ENCODE assay signal across 9 cellular contexts in the genomic region with DNA sequence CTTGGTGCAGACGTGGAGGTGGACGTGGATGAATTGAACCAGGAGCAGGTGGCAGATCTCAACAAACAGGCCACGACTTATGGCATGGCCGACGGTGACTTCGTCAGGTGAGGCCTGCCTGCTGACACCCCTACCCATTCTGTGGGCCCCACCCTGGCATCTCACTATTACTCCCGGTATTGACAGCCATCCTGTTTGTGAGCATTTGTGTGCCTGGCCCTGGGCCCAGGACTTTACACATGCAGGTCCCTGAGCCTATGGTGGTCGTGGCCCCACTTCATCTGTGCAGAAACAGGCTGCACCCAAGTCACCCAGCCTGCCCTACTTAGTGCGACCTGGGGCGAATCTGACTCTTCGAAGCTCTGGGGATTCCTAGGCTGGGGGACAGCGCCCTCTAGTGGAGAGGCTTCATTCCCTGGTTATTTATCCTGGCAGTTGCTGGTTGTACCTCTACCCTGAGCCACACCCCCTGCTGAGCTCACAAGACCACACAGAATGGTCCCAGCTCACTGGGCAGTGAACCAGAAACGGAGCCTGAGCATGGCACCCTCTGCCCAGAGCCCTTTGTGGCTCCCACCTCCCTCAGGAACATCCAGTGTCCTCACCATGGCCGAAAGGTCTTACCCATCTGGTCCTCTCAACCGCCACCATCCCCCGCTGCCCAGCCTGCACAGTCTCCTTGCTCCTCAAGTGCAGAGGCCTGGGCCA. TPM values are rescaled to one million over a fixed set of nuclear protein-coding genes. Genes with fewer than 3 reads are reported as not detected.
DNase-seq lines count a peak whose midpoint lies in the region; ATAC-seq, FAIRE-seq and TF ChIP-seq lines count a peak whose summit lies in the region.
"Had no signal": no experiment of that assay in that cellular context is flagged by ENCODE, and none has a peak within 500 bp of the region (broad histone marks: within the 10 kb centered on the region; RNA-seq: fewer than 3 reads in every experiment).

No MANE protein-coding gene starts in this region.

- H3K27me3 Mint-ChIP-seq in activated T-cell treated with anti-CD3 and anti-CD28 coated beads, Interleukin-2, amount 50 U/mL, for 72 hours (ENCODE audit: low read depth), result no peaks in the 10 kb centered on the region
- no peaks in the 10 kb centered on the region for H3K27me3 Mint-ChIP-seq in neural crest cell (ENCODE audit: low read depth)
- H3K27me3 Mint-ChIP-seq in stimulated activated naive CD8-positive, alpha-beta T cell treated with anti-CD3 and anti-CD28 coated beads, Interleukin-15, amount 100 ng/mL, for 72 hours, result no peaks in the 10 kb centered on the region

- H3K27me3 ChIP-seq in fibroblast of lung (ENCODE audit: control insufficient read depth, insufficient read depth, low read length), result no peaks in the 10 kb centered on the region

- no peak for FAIRE-seq in RCC 7860 (lab: Jason Lieb, UNC)
- FAIRE-seq: endometrium had no signal

- H3K9me3 Mint-ChIP-seq in activated T-cell treated with anti-CD3 and anti-CD28 coated beads, Interleukin-2, amount 50 U/mL, for 72 hours, result no peaks in the 10 kb centered on the region
- H3K9me3 Mint-ChIP-seq in neural crest cell, result no peaks in the 10 kb centered on the region
- H3K9me3 Mint-ChIP-seq in stimulated activated naive CD8-positive, alpha-beta T cell treated with anti-CD3 and anti-CD28 coated beads, Interleukin-15, amount 100 ng/mL, for 72 hours, result no peaks in the 10 kb centered on the region

- H3K4me3 Mint-ChIP-seq in activated T-cell treated with anti-CD3 and anti-CD28 coated beads, Interleukin-2, amount 50 U/mL, for 72 hours, result no peak overlapping the region
- H3K4me3 Mint-ChIP-seq in neural crest cell, result no peak overlapping the region
- H3K4me3 Mint-ChIP-seq in stimulated activated naive CD8-positive, alpha-beta T cell treated with anti-CD3 and anti-CD28 coated beads, Interleukin-15, amount 100 ng/mL, for 72 hours, result no peak overlapping the region

- peaks cover 51% of the 10 kb centered on the region for H3K36me3 ChIP-seq in fibroblast of lung (ENCODE audit: control insufficient read depth, insufficient read depth, low read length)

- H3K27ac ChIP-seq in fibroblast of lung (ENCODE audit: insufficient read depth, low read length), result no peak overlapping the region

- DNase-seq in EH (ENCODE audit: low read depth) (peak; percentile 73), HuH-7 (ENCODE audit: low spot score) (peak; percentile 91), RCC 7860 (ENCODE audit: low spot score) (peak; percentile 54), fibroblast of lung (ENCODE audit: low read depth in 2 of 2) (peak; percentile 62 to 78), neural crest cell (ENCODE audit: low read depth, low spot score) (peak; percentile 82)
- peak; percentile 76 to 85 for DNase-seq in activated T-cell treated with anti-CD3 and anti-CD28 coated beads, Interleukin-2, amount 50 U/mL, for 72 hours
- peak; percentile 78 for DNase-seq in stimulated activated naive CD8-positive, alpha-beta T cell treated with anti-CD3 and anti-CD28 coated beads, Interleukin-15, amount 100 ng/mL, for 72 hours

- H4K20me1 ChIP-seq in fibroblast of lung (ENCODE audit: control insufficient read depth, extremely low read depth, insufficient read depth, low read length), result no peaks in the 10 kb centered on the region

- TF ChIP-seq CTCF in fibroblast of lung (conservative IDR thresholded peaks at IDR 0.05 in 1 of 2, IDR thresholded peaks at IDR 0.05 in 1 of 2; ENCODE audit: low read depth in 1 of 2, low read length in 2 of 2), result peak; percentile 81 to 90
- peak; percentile 89 for TF ChIP-seq CTCF in neural crest cell (conservative IDR thresholded peaks at IDR 0.05)

- H3K4me1 Mint-ChIP-seq in activated T-cell treated with anti-CD3 and anti-CD28 coated beads, Interleukin-2, amount 50 U/mL, for 72 hours (ENCODE audit: low read depth), result peaks cover 4% of the 10 kb centered on the region
- no peaks in the 10 kb centered on the region for H3K4me1 Mint-ChIP-seq in neural crest cell
- H3K4me1 Mint-ChIP-seq in stimulated activated naive CD8-positive, alpha-beta T cell treated with anti-CD3 and anti-CD28 coated beads, Interleukin-15, amount 100 ng/mL, for 72 hours, result peaks cover 11% of the 10 kb centered on the region

- H3K9ac ChIP-seq in fibroblast of lung (ENCODE audit: insufficient read depth, low read length), result no peak overlapping the region

- no peaks in the 10 kb centered on the region for H3K79me2 ChIP-seq in fibroblast of lung (ENCODE audit: control insufficient read depth, insufficient read depth, low read length)

- no peak overlapping the region for H2AFZ ChIP-seq in fibroblast of lung (ENCODE audit: low read length)

- peak; percentile 76 to 83 for ATAC-seq in activated T-cell treated with anti-CD3 and anti-CD28 coated beads, Interleukin-2, amount 50 U/mL, for 72 hours (replicated peaks in 1 of 2)
- peak; percentile 81 for ATAC-seq in stimulated activated naive CD8-positive, alpha-beta T cell treated with anti-CD3 and anti-CD28 coated beads, Interleukin-15, amount 100 ng/mL, for 72 hours
- ATAC-seq in GM19463 (IDR thresholded peaks at IDR 0.05; ENCODE audit: unreplicated experiment), result no peak

- H3K27ac Mint-ChIP-seq in activated T-cell treated with anti-CD3 and anti-CD28 coated beads, Interleukin-2, amount 50 U/mL, for 72 hours, result no peak overlapping the region
- H3K27ac Mint-ChIP-seq in neural crest cell (ENCODE audit: unreplicated experiment), result no peak overlapping the region
- no peak overlapping the region for H3K27ac Mint-ChIP-seq in stimulated activated naive CD8-positive, alpha-beta T cell treated with anti-CD3 and anti-CD28 coated beads, Interleukin-15, amount 100 ng/mL, for 72 hours

- peaks cover 8 to 38% of the 10 kb centered on the region in 2 donors for H3K36me3 Mint-ChIP-seq in activated T-cell treated with anti-CD3 and anti-CD28 coated beads, Interleukin-2, amount 50 U/mL, for 72 hours (ENCODE audit: insufficient read depth in 2 of 2)
- peaks cover 15% of the 10 kb centered on the region for H3K36me3 Mint-ChIP-seq in neural crest cell (ENCODE audit: low read depth)

- no peaks in the 10 kb centered on the region for H3K9me3 ChIP-seq in fibroblast of lung (ENCODE audit: control insufficient read depth, insufficient read depth, low read depth, low read length)

- H3K4me2 ChIP-seq in fibroblast of lung (ENCODE audit: extremely low read depth, insufficient read depth, low read length), result no peak overlapping the region

- no peak overlapping the region for H3K4me3 ChIP-seq in fibroblast of lung (replicated peaks in 1 of 4; ENCODE audit: control extremely low read depth in 1 of 4, insufficient read depth in 1 of 4, low read depth in 3 of 4, low read length in 4 of 4)

- no peaks in the 10 kb centered on the region for H3K4me1 ChIP-seq in fibroblast of lung (ENCODE audit: control insufficient read depth, extremely low read depth, insufficient read depth, low read length)

RNA-seq across cellular contexts. Expression of a gene that starts 16.9 kb away (rescaled TPM):
- 1 to 10 TPM; 5.1 to 5.2 TPM for total RNA-seq in activated T-cell treated with anti-CD3 and anti-CD28 coated beads, Interleukin-2, amount 50 U/mL, for 72 hours
- not detected in 2 replicates for total RNA-seq in fibroblast of lung
- 0.03 and 0.08 TPM in 2 replicates for polyA plus RNA-seq in fibroblast of lung
- 0.23 and 0.58 TPM in 2 replicates for polyA plus RNA-seq in fibroblast of lung (2012)
- 0.19 and 0.24 TPM in 2 replicates for polyA minus RNA-seq in fibroblast of lung (ENCODE audit: low replicate concordance)
- total RNA-seq in neural crest cell, result 0.73 and 1.2 TPM in 2 replicates

RNA-seq across cellular contexts. Expression of a gene that starts 19.6 kb away (rescaled TPM):
- 10 to 100 TPM; 26.4 to 28.1 TPM for total RNA-seq in activated T-cell treated with anti-CD3 and anti-CD28 coated beads, Interleukin-2, amount 50 U/mL, for 72 hours
- total RNA-seq in fibroblast of lung (12.3 and 15.7 TPM in 2 replicates), neural crest cell (36.0 and 36.2 TPM in 2 replicates)
- 18.0 and 19.0 TPM in 2 replicates for polyA plus RNA-seq in fibroblast of lung
- polyA plus RNA-seq in fibroblast of lung (2012), result 24.7 and 31.4 TPM in 2 replicates
- 4.3 and 17.5 TPM in 2 replicates for polyA minus RNA-seq in fibroblast of lung (ENCODE audit: low replicate concordance)

RNA-seq across cellular contexts. Expression of a gene that starts 20.6 kb away (rescaled TPM):
- total RNA-seq in activated T-cell treated with anti-CD3 and anti-CD28 coated beads, Interleukin-2, amount 50 U/mL, for 72 hours, result 100 to 1,000 TPM; 110 to 138 TPM
- total RNA-seq in fibroblast of lung, result 12.1 and 15.7 TPM in 2 replicates
- 12.1 and 17.9 TPM in 2 replicates for polyA plus RNA-seq in fibroblast of lung
- 32.3 and 34.1 TPM in 2 replicates for polyA plus RNA-seq in fibroblast of lung (2012)
- polyA minus RNA-seq in fibroblast of lung (ENCODE audit: low replicate concordance), result 25.2 and 25.9 TPM in 2 replicates
- 119 and 121 TPM in 2 replicates for total RNA-seq in neural crest cell

RNA-seq across cellular contexts. Expression of a gene that starts 33.6 kb away (rescaled TPM):
- total RNA-seq in activated T-cell treated with anti-CD3 and anti-CD28 coated beads, Interleukin-2, amount 50 U/mL, for 72 hours, result 10 to 100 TPM; 11.8 to 17.3 TPM
- total RNA-seq in fibroblast of lung, result 34.4 and 36.0 TPM in 2 replicates
- polyA plus RNA-seq in fibroblast of lung, result 11.3 and 12.3 TPM in 2 replicates
- polyA plus RNA-seq in fibroblast of lung (2012), result 20.1 and 25.3 TPM in 2 replicates
- polyA minus RNA-seq in fibroblast of lung (ENCODE audit: low replicate concordance), result 14.0 and 19.4 TPM in 2 replicates
- total RNA-seq in neural crest cell, result 35.8 and 38.6 TPM in 2 replicates

RNA-seq across cellular contexts. Expression of a gene that starts 58.1 kb away (rescaled TPM):
- 100 to 1,000 TPM; 142 to 145 TPM for total RNA-seq in activated T-cell treated with anti-CD3 and anti-CD28 coated beads, Interleukin-2, amount 50 U/mL, for 72 hours
- total RNA-seq in fibroblast of lung, result 9.2 and 11.7 TPM in 2 replicates
- polyA plus RNA-seq in fibroblast of lung, result 2.0 and 2.3 TPM in 2 replicates
- 3.9 and 4.7 TPM in 2 replicates for polyA plus RNA-seq in fibroblast of lung (2012)
- polyA minus RNA-seq in fibroblast of lung (ENCODE audit: low replicate concordance), result 4.2 and 5.9 TPM in 2 replicates
- total RNA-seq in neural crest cell, result 2.9 and 3.1 TPM in 2 replicates
